In genomic region chr2:42748846-42749245, GRCh38 we compare ENCODE assay signal across 2 cellular contexts.
TF ChIP-seq lines count a peak whose summit lies in the region.

No MANE protein-coding gene starts in this region.

TF ChIP-seq in HEK293T, 16 proteins besides CTCF, POLR2A, EP300 and RAD21 (continued from another document):
- no peak for TF ChIP-seq PKNOX1 (IDR thresholded peaks at IDR 0.05)
- no peak for TF ChIP-seq ZNF384 (IDR thresholded peaks at IDR 0.05)
- no peak for TF ChIP-seq CTBP1 (IDR thresholded peaks at IDR 0.05; ENCODE audit: borderline replicate concordance)
- TF ChIP-seq FOXK2 (IDR thresholded peaks at IDR 0.05) = no peak
- no peak for TF ChIP-seq L3MBTL2 (conservative IDR thresholded peaks at IDR 0.05)
- no peak for TF ChIP-seq SUZ12 (IDR thresholded peaks at IDR 0.05)
- no peak for TF ChIP-seq NFRKB (IDR thresholded peaks at IDR 0.05)
- no peak for TF ChIP-seq BHLHE40 (IDR thresholded peaks at IDR 0.05; ENCODE audit: borderline replicate concordance)
- TF ChIP-seq ARNT (IDR thresholded peaks at IDR 0.05) = no peak
- TF ChIP-seq FOXM1 (IDR thresholded peaks at IDR 0.05; ENCODE audit: borderline replicate concordance) = no peak
- no peak for TF ChIP-seq SP1 (IDR thresholded peaks at IDR 0.05)

TF ChIP-seq in K562, 482 proteins besides CTCF, POLR2A, EP300 and RAD21 (continued from another document):
- TF ChIP-seq CUX1 (CRISPR knock-in tag; IDR thresholded peaks at IDR 0.05) (no peak), ARHGAP35 (IDR thresholded peaks at IDR 0.05; ENCODE audit: partially characterized antibody) (no peak), EWSR1 (IDR thresholded peaks at IDR 0.05; ENCODE audit: borderline replicate concordance, low read depth, partially characterized antibody) (no peak), SRSF1 (IDR thresholded peaks at IDR 0.05; ENCODE audit: low read depth, low read length) (no peak), EHMT2 (IDR thresholded peaks at IDR 0.05) (peak; percentile 63; the same call in 1 of the 2 replicates), ESRRB (CRISPR knock-in tag; IDR thresholded peaks at IDR 0.05; ENCODE audit: borderline replicate concordance) (no peak), MBD1 (CRISPR knock-in tag; IDR thresholded peaks at IDR 0.05) (no peak)
